25 cellular contexts compared by ENCODE assay signal in genomic region chr16:769201-769769, GRCh38. TPM values are rescaled to one million over a fixed set of nuclear protein-coding genes. Genes with fewer than 3 reads are reported as not detected.
"Had no signal": no experiment of that assay in that cellular context is flagged by ENCODE, and none has a peak within 500 bp of the region (broad histone marks: within the 10 kb centered on the region; RNA-seq: fewer than 3 reads in every experiment).

No MANE protein-coding gene starts in this region.

- H3K27me3 Mint-ChIP-seq: activated CD4-positive, alpha-beta memory T cell treated with anti-CD3 and anti-CD28 coated beads for 36 hours; activated naive CD8-positive, alpha-beta T cell treated with anti-CD3 and anti-CD28 coated beads, Interleukin-2, amount 10 ng/mL, durations not matched to agents 7 days and 5 days had no signal

- H3K27ac ChIP-seq: breast epithelium, epithelial cell of prostate, heart left ventricle, lower lobe of right lung, ovary, prostate gland, testis, uterus had no signal

- ATAC-seq: heart left ventricle, left colon, lower lobe of right lung, natural killer cell, T-helper 17 cell had no signal

- H3K4me1 ChIP-seq: breast epithelium, heart left ventricle, lower lobe of right lung, prostate gland, testis, uterus had no signal

- H3K4me1 Mint-ChIP-seq: activated naive CD8-positive, alpha-beta T cell treated with anti-CD3 and anti-CD28 coated beads, Interleukin-2, amount 10 ng/mL, durations not matched to agents 7 days and 5 days; natural killer cell; T-helper 17 cell had no signal

- H3K27me3 ChIP-seq: ovary, testis, uterus had no signal

- FAIRE-seq: keratinocyte had no signal

- H3K9me3 Mint-ChIP-seq: activated CD4-positive, alpha-beta memory T cell treated with anti-CD3 and anti-CD28 coated beads for 36 hours; activated naive CD4-positive, alpha-beta T cell treated with anti-CD3 and anti-CD28 coated beads for 36 hours; activated naive CD8-positive, alpha-beta T cell treated with anti-CD3 and anti-CD28 coated beads, Interleukin-2, amount 10 ng/mL, durations not matched to agents 7 days and 5 days; natural killer cell had no signal

- H3K4me3 ChIP-seq: breast epithelium, heart left ventricle, lower lobe of right lung, ovary, prostate gland, testis, uterus had no signal

- H3K36me3 Mint-ChIP-seq: activated CD4-positive, alpha-beta memory T cell treated with anti-CD3 and anti-CD28 coated beads for 36 hours; activated naive CD8-positive, alpha-beta T cell treated with anti-CD3 and anti-CD28 coated beads, Interleukin-2, amount 10 ng/mL, durations not matched to agents 7 days and 5 days; natural killer cell had no signal

- DNase-seq: activated CD4-positive, alpha-beta memory T cell treated with anti-CD3 and anti-CD28 coated beads for 36 hours; activated CD4-positive, alpha-beta T cell treated with anti-CD3 and anti-CD28 coated beads for 4 hours; activated CD4-positive, CD25-positive, alpha-beta regulatory T cell; activated effector memory CD4-positive, alpha-beta T cell treated with Interleukin-2 at 50 U/mL for 16 hours; activated naive CD4-positive, alpha-beta T cell treated with anti-CD3 and anti-CD28 coated beads for 36 hours; activated naive CD8-positive, alpha-beta T cell treated with anti-CD3 and anti-CD28 coated beads, Interleukin-2, amount 10 ng/mL, durations not matched to agents 7 days and 5 days; activated T-cell treated with anti-CD3 and anti-CD28 coated beads, Interleukin-2, amount 50 U/mL, for 48 hours; amniotic stem cell; cortex of kidney; left colon; lower lobe of right lung; natural killer cell; ovary; stimulated activated CD4-positive, alpha-beta T cell treated with anti-CD3 and anti-CD28 coated beads, Interleukin-12 subunit alpha, Interleukin-12 subunit beta, amount 100 ng/mL, for 4 hours; testis; trophoblast cell; uterus had no signal

- H3K36me3 ChIP-seq: breast epithelium, heart left ventricle, lower lobe of right lung, ovary, prostate gland, uterus had no signal

- H3K9me3 ChIP-seq: breast epithelium, heart left ventricle, lower lobe of right lung, ovary, prostate gland, testis, uterus had no signal

- H3K27ac Mint-ChIP-seq: activated CD4-positive, alpha-beta memory T cell treated with anti-CD3 and anti-CD28 coated beads for 36 hours; activated naive CD4-positive, alpha-beta T cell treated with anti-CD3 and anti-CD28 coated beads for 36 hours; activated naive CD8-positive, alpha-beta T cell treated with anti-CD3 and anti-CD28 coated beads, Interleukin-2, amount 10 ng/mL, durations not matched to agents 7 days and 5 days; natural killer cell; T-helper 17 cell had no signal

- H3K4me3 Mint-ChIP-seq: activated CD4-positive, alpha-beta memory T cell treated with anti-CD3 and anti-CD28 coated beads for 36 hours; activated naive CD4-positive, alpha-beta T cell treated with anti-CD3 and anti-CD28 coated beads for 36 hours; activated naive CD8-positive, alpha-beta T cell treated with anti-CD3 and anti-CD28 coated beads, Interleukin-2, amount 10 ng/mL, durations not matched to agents 7 days and 5 days; natural killer cell; T-helper 17 cell had no signal

RNA-seq across cellular contexts. Expression of gene MSLN, which starts 8.8 kb away (rescaled TPM):
- total RNA-seq: activated CD4-positive, alpha-beta memory T cell treated with anti-CD3 and anti-CD28 coated beads for 36 hours; activated naive CD4-positive, alpha-beta T cell treated with anti-CD3 and anti-CD28 coated beads for 36 hours; activated naive CD8-positive, alpha-beta T cell treated with anti-CD3 and anti-CD28 coated beads, Interleukin-2, amount 10 ng/mL, durations not matched to agents 7 days and 5 days; cerebellum; natural killer cell; T-helper 17 cell had no signal
- polyA plus RNA-seq: heart left ventricle had no signal

RNA-seq across cellular contexts. Expression of gene GNG13, which starts 31.2 kb away (rescaled TPM):
- total RNA-seq: activated CD4-positive, alpha-beta memory T cell treated with anti-CD3 and anti-CD28 coated beads for 36 hours; activated naive CD4-positive, alpha-beta T cell treated with anti-CD3 and anti-CD28 coated beads for 36 hours; activated naive CD8-positive, alpha-beta T cell treated with anti-CD3 and anti-CD28 coated beads, Interleukin-2, amount 10 ng/mL, durations not matched to agents 7 days and 5 days; breast epithelium; cerebellum; fibroblast of villous mesenchyme; heart left ventricle; lower lobe of right lung; natural killer cell; ovary; prostate gland; T-helper 17 cell; testis; uterus had no signal
- polyA plus RNA-seq: heart left ventricle, keratinocyte, ovary had no signal
